Comparison of ENCODE assay signal across 8 cellular contexts in the genomic region with DNA sequence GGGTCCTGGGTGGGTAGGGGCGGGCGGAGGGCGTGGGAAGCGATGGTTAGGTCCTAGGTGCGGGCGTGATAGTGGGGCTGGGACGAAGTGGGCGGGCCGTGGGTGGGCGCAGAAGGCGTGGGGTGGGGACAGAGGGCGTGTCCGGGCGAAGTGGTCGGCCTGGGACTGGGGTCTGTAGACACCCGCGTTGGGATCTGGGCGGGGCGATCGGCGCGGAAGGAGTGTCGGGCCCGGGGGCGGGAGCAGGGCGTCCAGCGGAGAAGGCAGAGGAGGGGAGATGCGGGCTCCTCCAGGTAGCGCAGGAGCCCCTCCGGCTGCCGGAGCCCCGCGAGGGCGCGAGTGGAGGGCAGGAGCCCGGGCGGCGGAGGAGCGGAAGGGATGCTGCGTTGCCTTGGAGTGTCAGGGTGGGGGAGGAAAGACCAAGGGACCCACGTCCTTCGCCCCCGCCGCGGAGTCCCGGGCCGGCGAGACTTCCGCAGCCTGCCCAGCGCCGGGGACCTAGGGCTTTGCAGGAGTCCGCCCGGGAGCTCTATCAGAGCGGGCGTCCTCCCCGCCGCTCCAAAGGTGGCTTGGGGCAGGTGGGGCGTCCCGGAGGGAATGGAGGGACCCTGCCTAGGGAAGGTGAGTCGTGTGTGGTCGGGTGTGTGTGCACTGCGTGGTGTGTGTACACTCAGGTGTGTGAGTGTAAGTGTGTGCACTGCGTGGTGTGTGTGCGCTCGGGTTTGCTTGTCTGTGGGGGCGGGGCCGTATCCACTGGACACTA. TPM values are rescaled to one million over a fixed set of nuclear protein-coding genes. Genes with fewer than 3 reads are reported as not detected.
DNase-seq lines count a peak whose midpoint lies in the region; ATAC-seq, FAIRE-seq and TF ChIP-seq lines count a peak whose summit lies in the region.

No MANE protein-coding gene starts in this region.

- H3K4me1 ChIP-seq in OCI-LY1 (ENCODE audit: insufficient read depth, low read length, severe bottlenecking): peaks cover 17% of the 10 kb centered on the region
- H3K4me1 ChIP-seq in GM12878 (ENCODE audit: control insufficient read depth, insufficient read depth, low read length): peaks cover 10% of the 10 kb centered on the region

- SMC1A ChIA-PET in GM12878 (lab: Charles Lee; ENCODE audit: uncharacterized antibody, unreplicated experiment): interaction anchor here (0.5 kb wide), 1 partner anchor 26 kb away, joined by 3 read pairs; no protein-coding TSS in a partner anchor

- H3K27me3 ChIP-seq in OCI-LY1 (ENCODE audit: insufficient read depth, low read length): 0 out of 2 replicates have a peak, but pooled peaks cover 7% of the 10 kb centered on the region
- H3K27me3 ChIP-seq in GM12878 (replicated peaks in 1 of 2; ENCODE audit: control insufficient read depth in 2 of 2, insufficient read depth in 2 of 2, low read length in 1 of 2): no peaks in the 10 kb centered on the region

- CTCF ChIA-PET in GM12878 (lab: Yijun Ruan, JAX): interaction anchor here (0.5 kb wide), 1 partner anchor 54 kb away, joined by 4 read pairs; no protein-coding TSS in a partner anchor

- TF ChIP-seq POLR2A in GM12878 (IDR thresholded peaks at IDR 0.05; ENCODE audit: low read depth, low read length): no peak; the same call in 1 of the 2 replicates

- no TSS peak for BruUV-seq in GM12878 (replicated peaks; lab: Mats Ljungman, UMichigan)

- no peak overlapping the region for H3K27ac ChIP-seq in OCI-LY1 (ENCODE audit: low read depth, low read length, poor library complexity, severe bottlenecking)
- H3K27ac ChIP-seq in GM12878 (ENCODE audit: control insufficient read depth, insufficient read depth): no peak overlapping the region

- intact Hi-C loops in GM12878 (cut with micrococcal nuclease; ENCODE audit: unreplicated experiment): loop anchor here (5.0 to 10.0 kb wide), 2 partner anchors 54 to 619 kb away; a partner anchor contains a TSS

- peak overlapping the region; percentile 48; the same call in 1 of the 2 replicates for H3K9ac ChIP-seq in OCI-LY1 (ENCODE audit: low read length)
- H3K9ac ChIP-seq in GM12878 (ENCODE audit: control insufficient read depth, insufficient read depth, low read length): no peak overlapping the region

- peak; percentile 56 for ATAC-seq in GM19463 (IDR thresholded peaks at IDR 0.05; ENCODE audit: unreplicated experiment)
- ATAC-seq in HG03457 (IDR thresholded peaks at IDR 0.05; ENCODE audit: unreplicated experiment): peak; percentile 36
- peak; percentile 82 for ATAC-seq in GM12878

- RAD21 ChIA-PET in GM12878 (lab: Charles Lee; ENCODE audit: unreplicated experiment): no interaction called here

- WGBS in GM12878 (ENCODE audit: insufficient coverage, insufficient replicate concordance, low lambda C conversion rate, missing lambda C conversion rate): 8% methylated on average over 44 of the region's 67 CpGs

- no peak overlapping the region for H2AFZ ChIP-seq in OCI-LY1 (ENCODE audit: low read length)
- peak overlapping the region; percentile 55 for H2AFZ ChIP-seq in GM12878 (ENCODE audit: control insufficient read depth, low read depth, low read length)

- FAIRE-seq in GM12878 (lab: Jason Lieb, UNC): no peak

- in situ Hi-C loops in GM12878 (cut with MboI): no loop called here

- no peak for TF ChIP-seq CTCF in OCI-LY1 (IDR thresholded peaks at IDR 0.05; ENCODE audit: low read length)
- no peak for TF ChIP-seq CTCF in GM12878 (IDR thresholded peaks at IDR 0.05 in 2 of 3, conservative IDR thresholded peaks at IDR 0.05 in 1 of 3; ENCODE audit: control insufficient read depth in 2 of 3, extremely low read depth in 1 of 3, insufficient read depth in 1 of 3, low read depth in 3 of 3, low read length in 3 of 3)

- H4K20me1 ChIP-seq in OCI-LY1 (ENCODE audit: insufficient read depth, low read length): no peaks in the 10 kb centered on the region
- H4K20me1 ChIP-seq in GM12878 (ENCODE audit: control insufficient read depth, insufficient read depth): no peaks in the 10 kb centered on the region

- no peaks in the 10 kb centered on the region for H3K9me2 ChIP-seq in OCI-LY1 (ENCODE audit: low read depth, low read length)

- H3K4me3 ChIP-seq in OCI-LY1 (ENCODE audit: low read depth, low read length, poor library complexity, severe bottlenecking) (peak overlapping the region; percentile 60), GM12878 (peak overlapping the region; percentile 63)

- H3K79me2 ChIP-seq in OCI-LY1 (ENCODE audit: insufficient read depth, low read length) (no peaks in the 10 kb centered on the region), GM12878 (ENCODE audit: control insufficient read depth, insufficient read depth, low read length) (no peaks in the 10 kb centered on the region)

- no peak for TF ChIP-seq RAD21 in GM12878 (IDR thresholded peaks at IDR 0.05; ENCODE audit: insufficient read depth, low read depth, low read length)

- TF ChIP-seq EP300 in GM12878 (IDR thresholded peaks at IDR 0.05; ENCODE audit: borderline replicate concordance in 1 of 2, control insufficient read depth in 1 of 2, low read depth in 2 of 2, low read length in 2 of 2): no peak

- H3K9me3 ChIP-seq in OCI-LY1 (ENCODE audit: low read length) (no peaks in the 10 kb centered on the region), GM12878 (replicated peaks; ENCODE audit: control insufficient read depth, insufficient read depth, low read length) (no peaks in the 10 kb centered on the region)

- H3F3A ChIP-seq in OCI-LY1 (ENCODE audit: insufficient read depth, low read length): 0 out of 2 replicates have a peak, but pooled peaks cover 3% of the 10 kb centered on the region

- DNase-seq in DMS79 (lab: John Stamatoyannopoulos, UW) (peak; percentile 37), GM12878 (ENCODE audit: low read depth, low spot score) (no peak), kidney tubule cell (ENCODE audit: low spot score) (peak; percentile 64), cerebellar nuclear complex (lab: John Stamatoyannopoulos, UW) (no peak)
- DNase-seq in stimulated activated CD8-positive, alpha-beta memory T cell treated with anti-CD3 and anti-CD28 coated beads, Interleukin-15, amount 100 ng/mL, for 24 hours (ENCODE audit: low read depth): peak; percentile 43

- POLR2A ChIA-PET in GM12878 (lab: Charles Lee): interaction anchor here (1.0 kb wide), 1 partner anchor 24 kb away, joined by 4 read pairs; no protein-coding TSS in a partner anchor

- H3K4me2 ChIP-seq in OCI-LY1 (ENCODE audit: low read length) (peak overlapping the region; percentile 63), GM12878 (ENCODE audit: control insufficient read depth, insufficient read depth) (peak overlapping the region; percentile 66)

- H3K36me3 ChIP-seq in OCI-LY1 (ENCODE audit: insufficient read depth, low read length): no peaks in the 10 kb centered on the region
- no peaks in the 10 kb centered on the region for H3K36me3 ChIP-seq in GM12878 (ENCODE audit: control insufficient read depth in 2 of 2, insufficient read depth in 2 of 2, low read length in 1 of 2)

RNA-seq across cellular contexts. Expression of a gene that starts 27.0 kb away (rescaled TPM):
- total RNA-seq in GM12878 (2013; cell fraction: nucleolus; rRNA removed): not detected in 2 replicates
- total RNA-seq in GM12878 (2014; rRNA removed) (not detected in 2 replicates), GM12878 (2014; rRNA removed; fragmentation: Illumina TruSeq; extraction: Trizol) (not detected in 2 replicates), GM12878 (2021) (not detected in 2 replicates)
- polyA plus RNA-seq in GM12878 (2011; ENCODE audit: low read depth): not detected
- polyA plus RNA-seq in GM12878 (2011; rRNA removed) (not detected in 2 replicates), GM12878 (2014; fragmentation: Illumina TruSeq; extraction: Trizol) (not detected in 2 replicates), GM12878 (2014; fragmentation: Nextera tagmentation; extraction: Ambion mirVana) (not detected), GM12878 (2014; rRNA removed) (not detected in 2 replicates), GM12878 (2016; fragmentation: Nextera tagmentation; extraction: Ambion mirVana) (not detected)
- not detected in 2 replicates for polyA plus RNA-seq in GM12878 (2011; cell fraction: cytosol; rRNA removed)
- not detected in 2 replicates for polyA plus RNA-seq in GM12878 (2011; cell fraction: nucleus; rRNA removed)
- polyA plus RNA-seq in GM12878 (2012): not detected in 2 replicates
- not detected in 2 replicates for polyA minus RNA-seq in GM12878 (2011; rRNA and poly(A)+ RNA removed)
- not detected in 2 replicates for polyA minus RNA-seq in GM12878 (2011; cell fraction: cytosol; rRNA and poly(A)+ RNA removed)
- polyA minus RNA-seq in GM12878 (2011; cell fraction: nucleus; rRNA and poly(A)+ RNA removed): not detected in 2 replicates

RNA-seq across cellular contexts. Expression of a gene that starts 53.2 kb away (rescaled TPM):
- 52.2 and 55.8 TPM in 2 replicates for total RNA-seq in GM12878 (2013; cell fraction: nucleolus; rRNA removed)
- total RNA-seq in GM12878 (2014; rRNA removed) (35.6 and 36.9 TPM in 2 replicates), GM12878 (2014; rRNA removed; fragmentation: Illumina TruSeq; extraction: Trizol) (22.3 and 23.3 TPM in 2 replicates), GM12878 (2021) (28.1 and 28.2 TPM in 2 replicates)
- polyA plus RNA-seq in GM12878 (2011; ENCODE audit: low read depth): 18.4 TPM
- polyA plus RNA-seq in GM12878 (2011; rRNA removed) (23.4 and 27.1 TPM in 2 replicates), GM12878 (2014; fragmentation: Illumina TruSeq; extraction: Trizol) (20.6 and 21.4 TPM in 2 replicates), GM12878 (2014; fragmentation: Nextera tagmentation; extraction: Ambion mirVana) (1 to 10 TPM; 1.3 to 3.5 TPM), GM12878 (2014; rRNA removed) (23.2 and 24.4 TPM in 2 replicates), GM12878 (2016; fragmentation: Nextera tagmentation; extraction: Ambion mirVana) (10 to 100 TPM; 37.6 to 39.6 TPM)
- polyA plus RNA-seq in GM12878 (2011; cell fraction: cytosol; rRNA removed): 31.8 and 34.3 TPM in 2 replicates
- polyA plus RNA-seq in GM12878 (2011; cell fraction: nucleus; rRNA removed): 32.7 and 41.3 TPM in 2 replicates
- 18.0 and 23.5 TPM in 2 replicates for polyA plus RNA-seq in GM12878 (2012)
- 23.9 and 33.6 TPM in 2 replicates for polyA minus RNA-seq in GM12878 (2011; rRNA and poly(A)+ RNA removed)
- polyA minus RNA-seq in GM12878 (2011; cell fraction: cytosol; rRNA and poly(A)+ RNA removed): 7.1 and 9.3 TPM in 2 replicates
- polyA minus RNA-seq in GM12878 (2011; cell fraction: nucleus; rRNA and poly(A)+ RNA removed): 27.2 and 38.2 TPM in 2 replicates

RNA-seq across cellular contexts. Expression of a gene that starts 53.4 kb away (rescaled TPM):
- total RNA-seq in GM12878 (2013; cell fraction: nucleolus; rRNA removed): 61.0 and 62.5 TPM in 2 replicates
- 34.8 and 37.1 TPM in 2 replicates for total RNA-seq in GM12878 (2014; rRNA removed)
- total RNA-seq in GM12878 (2014; rRNA removed; fragmentation: Illumina TruSeq; extraction: Trizol): 15.9 and 17.6 TPM in 2 replicates
- total RNA-seq in GM12878 (2021): 24.2 and 30.0 TPM in 2 replicates
- 4.3 TPM for polyA plus RNA-seq in GM12878 (2011; ENCODE audit: low read depth)
- polyA plus RNA-seq in GM12878 (2011; rRNA removed): 7.1 and 12.2 TPM in 2 replicates
- 16.0 and 18.0 TPM in 2 replicates for polyA plus RNA-seq in GM12878 (2011; cell fraction: cytosol; rRNA removed)
- polyA plus RNA-seq in GM12878 (2011; cell fraction: nucleus; rRNA removed): 40.7 and 47.0 TPM in 2 replicates
- polyA plus RNA-seq in GM12878 (2012): 9.4 and 12.9 TPM in 2 replicates
- polyA plus RNA-seq in GM12878 (2014; fragmentation: Illumina TruSeq; extraction: Trizol): 5.3 and 10.4 TPM in 2 replicates
- 1 to 10 TPM in 1 of 2 experiments, under 1 TPM in 1; 0.89 to 3.5 TPM for polyA plus RNA-seq in GM12878 (2014; fragmentation: Nextera tagmentation; extraction: Ambion mirVana)
- polyA plus RNA-seq in GM12878 (2014; rRNA removed): 19.3 and 24.5 TPM in 2 replicates
- 10 to 100 TPM; 33.0 to 38.3 TPM for polyA plus RNA-seq in GM12878 (2016; fragmentation: Nextera tagmentation; extraction: Ambion mirVana)
- polyA minus RNA-seq in GM12878 (2011; rRNA and poly(A)+ RNA removed): 27.6 and 45.7 TPM in 2 replicates
- 8.2 and 9.9 TPM in 2 replicates for polyA minus RNA-seq in GM12878 (2011; cell fraction: cytosol; rRNA and poly(A)+ RNA removed)
- 63.5 and 92.1 TPM in 2 replicates for polyA minus RNA-seq in GM12878 (2011; cell fraction: nucleus; rRNA and poly(A)+ RNA removed)

Comparison
In these comparisons a context has a peak if more than half of its experiments do, and no peak if none do; other contexts are left out.
1. DNase-seq: peak in DMS79 (single experiment), kidney tubule cell (single experiment) and stimulated activated CD8-positive, alpha-beta memory T cell treated with anti-CD3 and anti-CD28 coated beads, Interleukin-15, amount 100 ng/mL, for 24 hours (single experiment); none in GM12878 (single experiment) and cerebellar nuclear complex (0 of 2).
2. Peak in every context shown above with its lines, with median percentiles within 50 percentile points of each other: ATAC-seq.